20 cellular contexts compared by ENCODE assay signal in the genomic region with DNA sequence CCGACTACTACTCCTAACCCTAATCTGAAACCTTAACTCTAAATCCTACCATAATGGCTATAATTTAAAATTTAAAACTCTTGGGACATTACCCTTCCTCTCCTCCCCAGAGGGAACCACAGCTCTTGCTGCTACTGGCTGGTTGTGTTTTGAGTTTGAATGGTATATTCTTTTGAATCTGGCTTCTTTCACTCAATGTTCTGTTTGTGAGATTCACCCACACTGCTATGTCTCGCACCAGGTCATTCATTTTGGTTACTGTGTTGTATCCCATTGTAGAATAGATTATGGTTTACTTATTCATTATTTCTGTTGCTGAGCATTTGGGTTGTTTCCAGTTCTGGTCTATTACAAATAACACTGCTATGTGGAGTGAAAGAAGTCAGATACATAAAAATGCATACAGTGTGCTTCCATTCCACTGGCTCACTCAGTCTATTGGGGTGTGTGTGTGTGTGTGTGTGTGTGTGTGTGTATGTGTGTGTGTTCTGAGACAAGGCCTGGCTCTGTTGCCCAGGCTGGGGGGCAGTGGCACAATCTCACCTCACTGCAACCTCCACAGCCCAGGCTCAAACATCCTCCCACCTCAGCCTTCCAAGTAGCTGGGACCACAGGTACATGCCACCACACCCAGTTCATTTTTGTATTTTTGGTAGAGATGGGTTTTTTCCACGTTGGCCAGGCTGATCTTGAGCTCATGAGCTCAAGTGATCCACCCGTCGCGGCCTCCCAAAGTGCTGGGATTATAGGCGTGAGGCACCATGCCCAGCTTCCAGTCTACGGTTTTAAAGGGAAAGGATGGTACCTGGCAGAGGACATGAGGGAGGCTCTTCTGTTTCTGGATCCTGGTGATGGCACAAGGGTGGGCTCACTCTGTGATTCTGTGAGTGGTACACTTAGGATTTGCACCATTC. TPM values are rescaled to one million over a fixed set of nuclear protein-coding genes. Genes with fewer than 3 reads are reported as not detected.
A peak's percentile ranks its signal among the peaks of the same experiment; 100 is the strongest.
DNase-seq lines count a peak whose midpoint lies in the region; ATAC-seq and TF ChIP-seq lines count a peak whose summit lies in the region.
"Had no signal": no experiment of that assay in that cellular context is flagged by ENCODE, and none has a peak within 500 bp of the region (broad histone marks: within the 10 kb centered on the region; RNA-seq: fewer than 3 reads in every experiment).

No MANE protein-coding gene starts in this region.

- H3K27ac Mint-ChIP-seq in naive thymus-derived CD4-positive, alpha-beta T cell: no peak overlapping the region
- H3K27ac Mint-ChIP-seq: activated CD8-positive, alpha-beta memory T cell treated with anti-CD3 and anti-CD28 coated beads, Interleukin-2, amount 10 ng/mL, durations not matched to agents 7 days and 5 days; brain; CD8-positive, alpha-beta T cell; memory B cell had no signal

- CTCF ChIA-PET in naive thymus-derived CD4-positive, alpha-beta T cell (lab: Charles Lee): interaction anchor here (1.4 kb wide), 1 partner anchor 9 kb away, joined by 5 read pairs; no protein-coding TSS in a partner anchor

- no peak for ATAC-seq in HG03159 (IDR thresholded peaks at IDR 0.05; ENCODE audit: unreplicated experiment)
- no peak for ATAC-seq in naive thymus-derived CD4-positive, alpha-beta T cell
- ATAC-seq: activated CD8-positive, alpha-beta memory T cell treated with anti-CD3 and anti-CD28 coated beads, Interleukin-2, amount 10 ng/mL, durations not matched to agents 7 days and 5 days; CD8-positive, alpha-beta T cell; right lobe of liver; Right ventricle myocardium inferior had no signal

- no peak overlapping the region for H3K4me3 ChIP-seq in astrocyte of the cerebellum (ENCODE audit: low read depth, low read length)
- H3K4me3 ChIP-seq in fibroblast of the aortic adventitia (ENCODE audit: low read depth, low read length): no peak overlapping the region
- H3K4me3 ChIP-seq in naive thymus-derived CD4-positive, alpha-beta T cell (ENCODE audit: low read length): no peak overlapping the region
- H3K4me3 ChIP-seq: dorsolateral prefrontal cortex, right lobe of liver, tibial artery had no signal

- in situ Hi-C loops in astrocyte of the cerebellum (cut with HindIII; ENCODE audit: low sequenced_read_pairs): no loop called here

- H3K9me3 ChIP-seq in naive thymus-derived CD4-positive, alpha-beta T cell (ENCODE audit: control insufficient read depth in 2 of 3, low read length in 3 of 3): no peaks in the 10 kb centered on the region
- H3K9me3 ChIP-seq: right lobe of liver, tibial artery had no signal

- DNase-seq in HCEC 1CT (peak; percentile 77), astrocyte of the cerebellum (ENCODE audit: low read depth) (peak; percentile 46), fibroblast of the aortic adventitia (ENCODE audit: low read depth) (peak; percentile 57), NCI-H2227 treated with DMSO at 0.1 percent for 48 hours (lab: John Stamatoyannopoulos, UW) (no peak)
- peak; percentile 9 for DNase-seq in stimulated activated CD8-positive, alpha-beta memory T cell treated with anti-CD3 and anti-CD28 coated beads, Interleukin-4, amount 100 ng/mL, for 48 hours
- no peak for DNase-seq in naive thymus-derived CD4-positive, alpha-beta T cell
- DNase-seq: activated CD8-positive, alpha-beta memory T cell treated with anti-CD3 and anti-CD28 coated beads, Interleukin-2, amount 10 ng/mL, durations not matched to agents 7 days and 5 days; NCI-H1092 treated with DMSO at 0.1 percent for 48 hours; NCI-H2171 treated with DMSO at 0.1 percent for 48 hours; NK-92 treated with Interleukin-12 subunit alpha and Interleukin-12 subunit beta, amount 100 ng/mL, for 24 hours; right lobe of liver; stimulated activated CD4-positive, alpha-beta T cell treated with anti-CD3 and anti-CD28 coated beads, Interleukin-2, amount 100 ng/mL, for 48 hours; T-helper 1 cell had no signal

- no peak overlapping the region for H3K4me3 Mint-ChIP-seq in naive thymus-derived CD4-positive, alpha-beta T cell
- H3K4me3 Mint-ChIP-seq: activated CD8-positive, alpha-beta memory T cell treated with anti-CD3 and anti-CD28 coated beads, Interleukin-2, amount 10 ng/mL, durations not matched to agents 7 days and 5 days; brain; CD8-positive, alpha-beta T cell; memory B cell had no signal

- H3K27me3 Mint-ChIP-seq in naive thymus-derived CD4-positive, alpha-beta T cell: peaks cover 7 to 22% (median 17%) of the 10 kb centered on the region in 5 donors

- H3K4me1 Mint-ChIP-seq in naive thymus-derived CD4-positive, alpha-beta T cell: peaks cover 0 to 6% (median 0%) of the 10 kb centered on the region in 7 donors

- no peak for TF ChIP-seq CTCF in astrocyte of the cerebellum (IDR thresholded peaks at IDR 0.05; ENCODE audit: low read depth, low read length, missing control alignments)
- no peak for TF ChIP-seq CTCF in fibroblast of the aortic adventitia (IDR thresholded peaks at IDR 0.05; ENCODE audit: insufficient read depth, low read length)

- intact Hi-C loops in naive thymus-derived CD4-positive, alpha-beta T cell (cut with micrococcal nuclease): no loop called here

- no peaks in the 10 kb centered on the region for H3K36me3 ChIP-seq in naive thymus-derived CD4-positive, alpha-beta T cell (ENCODE audit: control insufficient read depth in 2 of 3, insufficient read depth in 3 of 3, low read length in 3 of 3)
- H3K36me3 ChIP-seq: right lobe of liver, tibial artery had no signal

- H3K36me3 Mint-ChIP-seq in naive thymus-derived CD4-positive, alpha-beta T cell: no peaks in the 10 kb centered on the region
- H3K36me3 Mint-ChIP-seq: activated CD8-positive, alpha-beta memory T cell treated with anti-CD3 and anti-CD28 coated beads, Interleukin-2, amount 10 ng/mL, durations not matched to agents 7 days and 5 days; brain; CD8-positive, alpha-beta T cell; memory B cell had no signal

- H3K9me3 Mint-ChIP-seq in naive thymus-derived CD4-positive, alpha-beta T cell: peaks cover 0 to 6% (median 2%) of the 10 kb centered on the region in 11 donors

- POLR2A ChIA-PET in naive thymus-derived CD4-positive, alpha-beta T cell (lab: Charles Lee): no interaction called here

- H3K4me1 ChIP-seq in naive thymus-derived CD4-positive, alpha-beta T cell (ENCODE audit: control insufficient read depth in 2 of 2, insufficient read depth in 2 of 2, low read length in 2 of 2): no peaks in the 10 kb centered on the region
- H3K4me1 ChIP-seq: right lobe of liver, tibial artery had no signal

- no peak overlapping the region for H3K27ac ChIP-seq in naive thymus-derived CD4-positive, alpha-beta T cell (ENCODE audit: low read depth, low read length)
- H3K27ac ChIP-seq: dorsolateral prefrontal cortex, right lobe of liver, tibial artery had no signal

- no peaks in the 10 kb centered on the region for H3K27me3 ChIP-seq in naive thymus-derived CD4-positive, alpha-beta T cell (ENCODE audit: control insufficient read depth in 2 of 2, insufficient read depth in 2 of 2, low read length in 2 of 2)
- H3K27me3 ChIP-seq: dorsolateral prefrontal cortex, right lobe of liver, tibial artery had no signal

RNA-seq across cellular contexts. Expression of gene SYNM, which starts 19.2 kb away (rescaled TPM):
- 3.4 and 6.2 TPM in 2 replicates for total RNA-seq in fibroblast of the aortic adventitia (ENCODE audit: low replicate concordance)
- total RNA-seq in naive thymus-derived CD4-positive, alpha-beta T cell: 1 to 10 TPM in 4 of 5 experiments, under 1 TPM in 1; 0.53 to 6.0 (median 2.2) TPM
- polyA plus RNA-seq in naive thymus-derived CD4-positive, alpha-beta T cell: under 1 TPM; 0.17 to 0.21 TPM

Comparison
In these comparisons a context has a peak if more than half of its experiments do, and no peak if none do; other contexts are left out.
1. DNase-seq: peak in HCEC 1CT (single experiment), astrocyte of the cerebellum (single experiment), fibroblast of the aortic adventitia (single experiment) and stimulated activated CD8-positive, alpha-beta memory T cell treated with anti-CD3 and anti-CD28 coated beads, Interleukin-4, amount 100 ng/mL, for 48 hours (single experiment); none in NCI-H2227 treated with DMSO at 0.1 percent for 48 hours (single experiment) and naive thymus-derived CD4-positive, alpha-beta T cell (0 of 9).